22 cellular contexts compared by ENCODE assay signal in genomic region chr3:139307601-139308146, GRCh38. TPM values are rescaled to one million over a fixed set of nuclear protein-coding genes. Genes with fewer than 3 reads are reported as not detected.
DNase-seq lines count a peak whose midpoint lies in the region; ATAC-seq and TF ChIP-seq lines count a peak whose summit lies in the region.
"Had no signal": no experiment of that assay in that cellular context is flagged by ENCODE, and none has a peak within 500 bp of the region (broad histone marks: within the 10 kb centered on the region; RNA-seq: fewer than 3 reads in every experiment).

No MANE protein-coding gene starts in this region.

- in situ Hi-C loops in Panc1 (cut with HindIII; ENCODE audit: low pct_unique_long_range_greater_than_20kb, low sequenced_read_pairs) = no loop called here

- intact Hi-C loops in Panc1 (cut with micrococcal nuclease; ENCODE audit: unreplicated experiment) = no loop called here

- no peak for TF ChIP-seq EP300 in SK-N-SH (IDR thresholded peaks at IDR 0.05; ENCODE audit: borderline replicate concordance in 1 of 2, low read depth in 1 of 2, low read length in 1 of 2)

- peak overlapping the region; percentile 73 for H2AK5ac ChIP-seq in mesenchymal stem cell (ENCODE audit: low read length, severe bottlenecking)

- no peaks in the 10 kb centered on the region for H3K79me1 ChIP-seq in mesenchymal stem cell (replicated peaks; ENCODE audit: low read length, poor library complexity, severe bottlenecking)

- H3K36me3 ChIP-seq in SK-N-SH (replicated peaks in 1 of 2; ENCODE audit: control insufficient read depth in 1 of 2, insufficient read depth in 2 of 2, low read length in 1 of 2) = no peaks in the 10 kb centered on the region
- H3K36me3 ChIP-seq in Panc1 (ENCODE audit: control insufficient read depth, insufficient read depth, low read length) = no peaks in the 10 kb centered on the region
- no peaks in the 10 kb centered on the region for H3K36me3 ChIP-seq in mesenchymal stem cell (ENCODE audit: control insufficient read depth in 1 of 2, insufficient read depth in 2 of 2, low read depth in 1 of 2, low read length in 2 of 2)
- H3K36me3 ChIP-seq: Peyer's patch had no signal

- H3K4me2 ChIP-seq in SK-N-SH (peak overlapping the region; percentile 53; the same call in 1 of the 2 replicates), mesenchymal stem cell (ENCODE audit: low read length, poor library complexity, severe bottlenecking) (no peak overlapping the region)

- BruUV-seq in Panc1 (replicated peaks; lab: Mats Ljungman, UMichigan) = no TSS peak

- H2BK5ac ChIP-seq in mesenchymal stem cell (ENCODE audit: low read depth, low read length, poor library complexity, severe bottlenecking) = peak overlapping the region; percentile 93

- POLR2A ChIA-PET in SK-N-SH (lab: Yijun Ruan, JAX) = no interaction called here
- POLR2A ChIA-PET in Panc1 (lab: Charles Lee) = no interaction called here

- H3K79me2 ChIP-seq in SK-N-SH (ENCODE audit: insufficient read depth) = no peaks in the 10 kb centered on the region

- no peak overlapping the region for H3K23ac ChIP-seq in mesenchymal stem cell (ENCODE audit: low read length in 2 of 2)

- 81% methylated on average over 4 of the region's 5 CpGs for WGBS in SK-N-SH (ENCODE audit: low lambda C conversion rate)
- WGBS in mesenchymal stem cell = 92% methylated on average over 5 of the region's 5 CpGs

- H3K27ac ChIP-seq in SK-N-SH (ENCODE audit: low read depth in 2 of 2, low read length in 1 of 2) (peak overlapping the region in 1 of 2 experiments; percentile 63; a peak in 2 of 4 replicates), Panc1 (ENCODE audit: low read length) (peak overlapping the region; percentile 57; the same call in 1 of the 2 replicates), mesenchymal stem cell (ENCODE audit: low read length, poor library complexity, severe bottlenecking) (peak overlapping the region; percentile 99)
- H3K27ac ChIP-seq: 22Rv1, Peyer's patch had no signal

- H3K27me3 ChIP-seq in SK-N-SH (ENCODE audit: insufficient read depth) = no peaks in the 10 kb centered on the region
- H3K27me3 ChIP-seq in Panc1 (ENCODE audit: control insufficient read depth, insufficient read depth, low read length) = no peaks in the 10 kb centered on the region
- H3K27me3 ChIP-seq in mesenchymal stem cell (ENCODE audit: control insufficient read depth in 1 of 2, insufficient read depth in 1 of 2, low read length in 2 of 2) = no peaks in the 10 kb centered on the region
- H3K27me3 ChIP-seq: Peyer's patch had no signal

- H3K9me2 ChIP-seq in SK-N-SH = no peaks in the 10 kb centered on the region

- H3K4me3 ChIP-seq in SK-N-SH (ENCODE audit: low read depth in 2 of 2, low read length in 1 of 2) (no peak overlapping the region), Panc1 (ENCODE audit: low read depth in 2 of 2, low read length in 2 of 2) (no peak overlapping the region), mesenchymal stem cell (ENCODE audit: insufficient read depth in 1 of 2, low read depth in 1 of 2, low read length in 2 of 2) (no peak overlapping the region)
- H3K4me3 ChIP-seq: Peyer's patch had no signal

- H3K9ac ChIP-seq in SK-N-SH (no peak overlapping the region), mesenchymal stem cell (ENCODE audit: low read length) (no peak overlapping the region)

- H2BK12ac ChIP-seq in mesenchymal stem cell (ENCODE audit: low read length in 2 of 2) = peak overlapping the region in 1 of 2 experiments; percentile 85

- CTCF ChIA-PET in SK-N-SH (lab: Yijun Ruan, JAX) = interaction anchor here (0.7 to 2.7 kb wide), 3 partner anchors 11 to 392 kb away, joined by 3 to 11 read pairs (median 9); no protein-coding TSS in a partner anchor
- CTCF ChIA-PET in Panc1 (lab: Charles Lee) = no interaction called here

- TF ChIP-seq CTCF in SK-N-SH (IDR thresholded peaks at IDR 0.05) = no peak
- TF ChIP-seq CTCF in Panc1 (IDR thresholded peaks at IDR 0.05) = no peak

- no peak overlapping the region for H2BK120ac ChIP-seq in mesenchymal stem cell (ENCODE audit: low read depth, low read length)

- H3K9me3 ChIP-seq in SK-N-SH (no peaks in the 10 kb centered on the region), Panc1 (ENCODE audit: control insufficient read depth, insufficient read depth, low read depth, low read length) (no peaks in the 10 kb centered on the region), mesenchymal stem cell (ENCODE audit: control insufficient read depth, low read length) (no peaks in the 10 kb centered on the region)
- H3K9me3 ChIP-seq: Peyer's patch had no signal

- TF ChIP-seq RAD21 in SK-N-SH (IDR thresholded peaks at IDR 0.05; ENCODE audit: low read length) = no peak

- peak overlapping the region in 1 of 2 experiments; percentile 84 for H3K18ac ChIP-seq in mesenchymal stem cell (ENCODE audit: low read depth in 1 of 2, low read length in 2 of 2)

- H4K20me1 ChIP-seq in SK-N-SH (ENCODE audit: insufficient read depth) = no peaks in the 10 kb centered on the region

- H3K4me1 ChIP-seq in SK-N-SH (ENCODE audit: control insufficient read depth in 1 of 2, insufficient read depth in 2 of 2, low read depth in 1 of 2, low read length in 1 of 2) = peaks cover 3 to 45% of the 10 kb centered on the region in 2 experiments; a peak in 3 of 4 replicates
- peaks cover 48% of the 10 kb centered on the region for H3K4me1 ChIP-seq in Panc1 (ENCODE audit: control insufficient read depth, insufficient read depth, low read length)
- peaks cover 45% of the 10 kb centered on the region for H3K4me1 ChIP-seq in mesenchymal stem cell (ENCODE audit: control insufficient read depth, insufficient read depth, low read depth, low read length)
- H3K4me1 ChIP-seq: Peyer's patch had no signal

- H3K14ac ChIP-seq in mesenchymal stem cell (ENCODE audit: low read length in 2 of 2) = no peak overlapping the region

- ATAC-seq in SK-N-SH treated with all-trans-retinoic acid at 6 μM for 48 hours (no peak), Panc1 (no peak)
- ATAC-seq: CD8-positive, alpha-beta T cell; HepG2 had no signal

- H2AFZ ChIP-seq in SK-N-SH (ENCODE audit: low read depth) (no peak overlapping the region), mesenchymal stem cell (ENCODE audit: low read depth, low read length) (no peak overlapping the region)

- H2BK15ac ChIP-seq in mesenchymal stem cell (ENCODE audit: low read depth, poor library complexity, severe bottlenecking) = no peak overlapping the region

- peaks cover 27% of the 10 kb centered on the region for H3F3A ChIP-seq in SK-N-SH (replicated peaks; ENCODE audit: insufficient read depth)

- no peak overlapping the region for H4K91ac ChIP-seq in mesenchymal stem cell (ENCODE audit: low read length)

- H4K8ac ChIP-seq in mesenchymal stem cell (ENCODE audit: low read length) = no peak overlapping the region

- H3K4ac ChIP-seq in mesenchymal stem cell (ENCODE audit: low read depth in 1 of 2, low read length in 2 of 2) = no peak overlapping the region

- no peak for DNase-seq in SK-N-SH
- DNase-seq in Panc1 (ENCODE audit: low read depth, low spot score) = no peak
- no peak for DNase-seq in mesenchymal stem cell
- no peak for DNase-seq in HCEC 1CT
- no peak for DNase-seq in activated gamma-delta T cell (lab: John Stamatoyannopoulos, UW)
- DNase-seq in stimulated activated CD4-positive, alpha-beta T cell treated with anti-CD3 and anti-CD28 coated beads, Interleukin-4, amount 100 ng/mL, for 4 hours = no peak
- no peak for DNase-seq in germinal center (ENCODE audit: low spot score)
- DNase-seq: AML-193; C1 segment of cervical spinal cord; CD8-positive, alpha-beta T cell; GOT3; KG1; NCI-H1092 treated with DMSO at 0.1 percent for 48 hours; NCI-H146; NCI-H2029; NCI-H2227 treated with DMSO at 0.1 percent for 48 hours; NCI-H510A; NCI-H748 treated with DMSO at 0.1 percent for 48 hours; Peyer's patch had no signal

TF ChIP-seq in SK-N-SH, 30 proteins besides CTCF, POLR2A, EP300 and RAD21 (continues in another document):
- TF ChIP-seq USF1 (IDR thresholded peaks at IDR 0.05; ENCODE audit: borderline replicate concordance, low read depth) = no peak
- TF ChIP-seq GATA2 (CRISPR knock-in tag; IDR thresholded peaks at IDR 0.05) = no peak
- no peak for TF ChIP-seq NRF1 (IDR thresholded peaks at IDR 0.05; ENCODE audit: low read depth, low read length)

TF ChIP-seq in SK-N-SH treated with all-trans-retinoic acid at 6 μM for 48 hours, 23 proteins besides CTCF, POLR2A, EP300 and RAD21:
- TF ChIP-seq CREB5 (CRISPR knock-in tag; IDR thresholded peaks at IDR 0.05; ENCODE audit: low read depth) = no peak

RNA-seq across cellular contexts. Expression of gene MRPS22, which starts 36.1 kb away (rescaled TPM):
- polyA plus RNA-seq in SK-N-SH (2012; rRNA removed) = 50.6 and 53.0 TPM in 2 replicates
- polyA plus RNA-seq in SK-N-SH (2012; cell fraction: cytosol; rRNA removed) = 56.5 and 72.9 TPM in 2 replicates
- polyA plus RNA-seq in SK-N-SH (2012; cell fraction: nucleus; rRNA removed) = 51.1 and 55.6 TPM in 2 replicates
- total RNA-seq in Panc1 (2021; ENCODE audit: unreplicated experiment) = 61.9 TPM
- polyA plus RNA-seq in Panc1 (2012; ENCODE audit: insufficient read length) = 42.7 TPM
- 47.0 TPM for polyA plus RNA-seq in mesenchymal stem cell (2013, experiment 1 of 2)
- 48.0 TPM for polyA plus RNA-seq in mesenchymal stem cell (2013, experiment 2 of 2)
